12 cellular contexts compared by ENCODE assay signal in the genomic region with DNA sequence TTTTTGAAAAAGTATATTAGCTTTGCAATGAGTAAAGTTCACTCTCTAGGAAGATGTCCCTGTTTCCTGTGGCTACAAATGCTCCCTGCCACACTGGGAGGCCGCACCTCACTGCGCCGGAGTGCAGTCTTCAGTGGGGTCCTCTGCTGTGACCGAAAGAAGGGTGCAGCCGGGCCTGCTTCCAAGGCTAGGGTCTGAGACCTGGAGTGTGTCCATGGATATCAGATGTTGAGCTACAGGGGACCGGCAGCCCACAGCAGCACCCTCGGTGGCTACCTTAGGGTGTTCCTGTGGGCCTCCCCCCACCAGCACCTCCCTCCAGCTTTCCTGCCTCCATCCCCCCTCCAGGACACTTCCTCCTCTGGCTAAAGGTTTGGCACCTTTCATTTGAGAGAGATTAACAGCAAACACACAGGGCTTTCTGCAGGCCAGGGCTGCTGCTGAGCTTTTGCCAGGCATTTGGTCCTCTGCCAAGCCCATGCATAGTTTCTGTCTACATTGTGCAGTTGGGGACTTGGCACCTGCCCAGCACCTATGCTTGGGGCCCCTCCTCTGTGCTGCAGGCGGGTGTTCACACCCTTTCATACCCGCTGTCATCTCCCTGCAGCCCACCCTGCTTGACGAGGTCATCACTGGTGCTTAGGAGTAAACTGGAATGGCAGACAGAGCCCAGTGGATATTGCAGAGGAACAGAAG. TPM values are rescaled to one million over a fixed set of nuclear protein-coding genes. Genes with fewer than 3 reads are reported as not detected.
A peak's percentile ranks its signal among the peaks of the same experiment; 100 is the strongest.
DNase-seq lines count a peak whose midpoint lies in the region; TF ChIP-seq lines count a peak whose summit lies in the region.
"Had no signal": no experiment of that assay in that cellular context is flagged by ENCODE, and none has a peak within 500 bp of the region (broad histone marks: within the 10 kb centered on the region; RNA-seq: fewer than 3 reads in every experiment).

No MANE protein-coding gene starts in this region.

- H3K27ac ChIP-seq in colonic mucosa (no peak overlapping the region), muscle layer of colon (ENCODE audit: low read depth, low read length) (peak overlapping the region; percentile 67), vagina (no peak overlapping the region)
- H3K27ac ChIP-seq: dorsolateral prefrontal cortex had no signal

- CTCF ChIA-PET in HEK293T (lab: Yijun Ruan, JAX), result no interaction called here

- TF ChIP-seq POLR2A in vagina (IDR thresholded peaks at IDR 0.05), result no peak

- H3K4me1 ChIP-seq in colonic mucosa, result peaks cover 14% of the 10 kb centered on the region
- peaks cover 23% of the 10 kb centered on the region for H3K4me1 ChIP-seq in muscle layer of colon (ENCODE audit: insufficient read depth, low read length)
- peaks cover 7% of the 10 kb centered on the region for H3K4me1 ChIP-seq in vagina

- H3K27me3 ChIP-seq in colonic mucosa (no peaks in the 10 kb centered on the region), muscle layer of colon (ENCODE audit: control insufficient read depth in 1 of 2, insufficient read depth in 2 of 2, low read length in 2 of 2) (no peaks in the 10 kb centered on the region), vagina (no peaks in the 10 kb centered on the region)
- H3K27me3 ChIP-seq: dorsolateral prefrontal cortex had no signal

- TF ChIP-seq CTCF in colonic mucosa (IDR thresholded peaks at IDR 0.05), result no peak
- no peak for TF ChIP-seq CTCF in vagina (IDR thresholded peaks at IDR 0.05)

- H3K4me3 ChIP-seq in colonic mucosa, result no peak overlapping the region
- H3K4me3 ChIP-seq in muscle layer of colon (ENCODE audit: low read depth in 1 of 2, low read length in 2 of 2), result no peak overlapping the region
- H3K4me3 ChIP-seq in vagina, result no peak overlapping the region
- H3K4me3 ChIP-seq: dorsolateral prefrontal cortex had no signal

- peak overlapping the region in 1 of 2 donors; percentile 15 for H3K9ac ChIP-seq in colonic mucosa (ENCODE audit: low read depth in 2 of 2, low read length in 2 of 2)
- no peak overlapping the region for H3K9ac ChIP-seq in muscle layer of colon (ENCODE audit: low read length)

- intact Hi-C loops in colonic mucosa (cut with DNase I) (no loop called here), vagina (cut with DNase I) (no loop called here)

- no peaks in the 10 kb centered on the region for H3K36me3 ChIP-seq in colonic mucosa
- no peaks in the 10 kb centered on the region for H3K36me3 ChIP-seq in muscle layer of colon (ENCODE audit: insufficient read depth, low read length)
- no peaks in the 10 kb centered on the region for H3K36me3 ChIP-seq in vagina

- POLR2A ChIA-PET in HEK293T (lab: Yijun Ruan, JAX), result no interaction called here

- DNase-seq in EH (ENCODE audit: low read depth) (peak; percentile 64), NCI-H2171 (lab: John Stamatoyannopoulos, UW) (peak; percentile 92), colonic mucosa (peak; percentile 65), vagina (ENCODE audit: extremely low spot score in 2 of 2) (no peak), HEK293T (ENCODE audit: extremely low spot score) (no peak), NCI-H82 (lab: John Stamatoyannopoulos, UW) (no peak)
- no peak for DNase-seq in stimulated activated CD4-positive, alpha-beta T cell treated with anti-CD3 and anti-CD28 coated beads, Interleukin-2, amount 100 ng/mL, for 48 hours
- DNase-seq: activated CD8-positive, alpha-beta memory T cell treated with anti-CD3 and anti-CD28 coated beads for 24 hours; GDM1; kidney had no signal

- H3K9me3 ChIP-seq in colonic mucosa, result no peaks in the 10 kb centered on the region
- H3K9me3 ChIP-seq in muscle layer of colon (ENCODE audit: low read length), result no peaks in the 10 kb centered on the region
- H3K9me3 ChIP-seq in vagina, result no peaks in the 10 kb centered on the region

TF ChIP-seq in HEK293T, 16 proteins besides CTCF, POLR2A, EP300 and RAD21:
- TF ChIP-seq CTBP1 (IDR thresholded peaks at IDR 0.05; ENCODE audit: borderline replicate concordance), result no peak
- TF ChIP-seq HDGF (IDR thresholded peaks at IDR 0.05; ENCODE audit: borderline replicate concordance), result no peak
- no peak for TF ChIP-seq FOXM1 (IDR thresholded peaks at IDR 0.05; ENCODE audit: borderline replicate concordance)
- TF ChIP-seq NFRKB (IDR thresholded peaks at IDR 0.05), result no peak
- no peak for TF ChIP-seq TARDBP (IDR thresholded peaks at IDR 0.05)
- no peak for TF ChIP-seq ARNT (IDR thresholded peaks at IDR 0.05)
- no peak for TF ChIP-seq L3MBTL2 (conservative IDR thresholded peaks at IDR 0.05)
- no peak for TF ChIP-seq SUZ12 (IDR thresholded peaks at IDR 0.05)
- TF ChIP-seq PKNOX1 (IDR thresholded peaks at IDR 0.05), result no peak
- no peak for TF ChIP-seq SP1 (IDR thresholded peaks at IDR 0.05)
- no peak for TF ChIP-seq FOXK2 (IDR thresholded peaks at IDR 0.05)
- TF ChIP-seq BHLHE40 (IDR thresholded peaks at IDR 0.05; ENCODE audit: borderline replicate concordance), result no peak
- TF ChIP-seq LEF1 (IDR thresholded peaks at IDR 0.05; ENCODE audit: borderline replicate concordance), result no peak
- TF ChIP-seq FOXA1 (IDR thresholded peaks at IDR 0.05), result no peak
- TF ChIP-seq ZNF384 (IDR thresholded peaks at IDR 0.05), result no peak
- no peak for TF ChIP-seq ELF4 (IDR thresholded peaks at IDR 0.05)
TF ChIP-seq in HEK293T: peak in this region for 0.

RNA-seq across cellular contexts. Expression of gene CRISPLD2, which starts 33.8 kb away (rescaled TPM):
- total RNA-seq in colonic mucosa (10 to 100 TPM; 10.4 to 37.9 TPM), vagina (320 TPM)

Comparison
In these comparisons a context has a peak if more than half of its experiments do, and no peak if none do; other contexts are left out.
1. DNase-seq: peak in EH (single experiment), NCI-H2171 (single experiment) and colonic mucosa (single experiment); none in vagina (0 of 2), HEK293T (single experiment), NCI-H82 (single experiment) and stimulated activated CD4-positive, alpha-beta T cell treated with anti-CD3 and anti-CD28 coated beads, Interleukin-2, amount 100 ng/mL, for 48 hours (0 of 2).